Comparison of ENCODE assay signal across 8 cellular contexts in the genomic region with DNA sequence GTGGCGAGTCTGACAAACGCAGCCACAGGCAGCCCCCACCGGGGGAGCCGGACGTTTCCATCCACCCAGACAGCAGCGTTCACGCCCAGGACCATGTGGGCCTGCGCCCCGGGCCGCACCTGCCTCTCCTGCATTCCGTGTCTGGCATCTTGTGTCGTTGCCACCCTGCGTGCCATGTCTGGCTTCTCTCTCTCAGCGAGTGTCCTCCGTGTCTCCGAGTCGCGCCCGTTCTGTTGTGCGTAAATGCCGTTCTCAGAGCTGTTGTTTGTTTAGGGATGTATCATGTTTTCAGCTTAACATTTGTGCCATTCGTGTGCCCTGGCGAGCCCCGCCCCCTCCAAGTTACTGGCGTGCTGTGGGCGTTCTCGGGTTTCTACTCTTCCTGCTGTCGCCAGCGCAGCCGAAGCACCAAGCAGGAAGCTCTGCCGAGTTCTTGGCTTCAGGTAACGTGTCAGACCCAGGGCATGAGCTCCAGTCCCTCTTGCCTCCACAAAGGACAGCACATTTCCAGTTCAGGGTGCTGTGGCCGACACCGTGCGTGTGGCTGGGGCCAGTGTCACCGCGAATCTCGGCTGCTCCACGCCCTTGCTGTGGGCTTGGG. TPM values are rescaled to one million over a fixed set of nuclear protein-coding genes. Genes with fewer than 3 reads are reported as not detected.
DNase-seq lines count a peak whose midpoint lies in the region; ATAC-seq lines count a peak whose summit lies in the region.

No MANE protein-coding gene starts in this region.

- no peaks in the 10 kb centered on the region for H3K9me3 Mint-ChIP-seq in activated CD8-positive, alpha-beta T cell treated with anti-CD3 and anti-CD28 coated beads, Interleukin-2, amount 10 ng/mL, durations not matched to agents 7 days and 5 days (ENCODE audit: insufficient read depth)

- H2BK120ac ChIP-seq in neuronal stem cell (ENCODE audit: low read depth, low read length), result no peak overlapping the region

- H3K4me3 ChIP-seq in neuronal stem cell (ENCODE audit: low read length in 2 of 2), result peak overlapping the region in 1 of 2 donors; percentile 0

- no peak overlapping the region for H4K8ac ChIP-seq in neuronal stem cell (ENCODE audit: low read depth, low read length)

- no peak overlapping the region for H2AFZ ChIP-seq in neuronal stem cell (ENCODE audit: low read length)

- peak overlapping the region; percentile 30 for H2BK5ac ChIP-seq in neuronal stem cell (ENCODE audit: low read length)

- no peaks in the 10 kb centered on the region for H3K36me3 Mint-ChIP-seq in activated CD8-positive, alpha-beta T cell treated with anti-CD3 and anti-CD28 coated beads, Interleukin-2, amount 10 ng/mL, durations not matched to agents 7 days and 5 days (ENCODE audit: low read depth)

- no peak overlapping the region for H3K27ac ChIP-seq in neuronal stem cell (replicated peaks; ENCODE audit: low read length)

- WGBS in neuronal stem cell (ENCODE audit: extremely low coverage in 2 of 2, insufficient read length in 2 of 2, insufficient replicate concordance in 1 of 2), 2 donors, result no CpG with 5 or more reads among the region's 39 CpGs

- POLR2A ChIA-PET in activated CD8-positive, alpha-beta T cell treated with anti-CD3 and anti-CD28 coated beads, Interleukin-2, amount 10 ng/mL, durations not matched to agents 7 days and 5 days (lab: Charles Lee), result interaction anchor here (1.8 to 2.0 kb wide), 2 partner anchors 9 to 10 kb away, joined by 5 to 6 read pairs; no protein-coding TSS in a partner anchor

- H3K36me3 ChIP-seq in neuronal stem cell (replicated peaks in 1 of 2; ENCODE audit: control insufficient read depth in 2 of 2, insufficient read depth in 2 of 2, low read length in 2 of 2), result no peaks in the 10 kb centered on the region

- H3K4me3 Mint-ChIP-seq in activated CD8-positive, alpha-beta T cell treated with anti-CD3 and anti-CD28 coated beads, Interleukin-2, amount 10 ng/mL, durations not matched to agents 7 days and 5 days, result peak overlapping the region; percentile 49

- DNase-seq in DMS53 treated with DMSO at 0.1 percent for 48 hours (lab: John Stamatoyannopoulos, UW; ENCODE audit: unreplicated experiment) (peak; percentile 57), NCI-H2029 treated with DMSO at 0.1 percent for 48 hours (lab: John Stamatoyannopoulos, UW) (peak; percentile 52), neuronal stem cell (ENCODE audit: low spot score) (no peak), GM03348 (ENCODE audit: low spot score) (no peak)
- peak; percentile 61 for DNase-seq in activated CD8-positive, alpha-beta T cell treated with anti-CD3 and anti-CD28 coated beads, Interleukin-2, amount 10 ng/mL, durations not matched to agents 7 days and 5 days

- no peak overlapping the region for H3K14ac ChIP-seq in neuronal stem cell (ENCODE audit: low read length)

- no peak overlapping the region for H3K4me2 ChIP-seq in neuronal stem cell (ENCODE audit: insufficient read depth, low read length, poor library complexity, severe bottlenecking)

- peak overlapping the region; percentile 64 for H3K9ac ChIP-seq in neuronal stem cell (ENCODE audit: low read depth, low read length, poor library complexity)

- H4K91ac ChIP-seq in neuronal stem cell (ENCODE audit: low read depth, low read length, poor library complexity), result no peak overlapping the region

- H3K27ac Mint-ChIP-seq in activated CD8-positive, alpha-beta T cell treated with anti-CD3 and anti-CD28 coated beads, Interleukin-2, amount 10 ng/mL, durations not matched to agents 7 days and 5 days, result peak overlapping the region; percentile 91

- peaks cover 40% of the 10 kb centered on the region for H3K4me1 Mint-ChIP-seq in activated CD8-positive, alpha-beta T cell treated with anti-CD3 and anti-CD28 coated beads, Interleukin-2, amount 10 ng/mL, durations not matched to agents 7 days and 5 days (ENCODE audit: low read depth)

- ATAC-seq in activated CD8-positive, alpha-beta T cell treated with anti-CD3 and anti-CD28 coated beads, Interleukin-2, amount 10 ng/mL, durations not matched to agents 7 days and 5 days, result peak; percentile 54
- ATAC-seq in HG03139 (IDR thresholded peaks at IDR 0.05; ENCODE audit: unreplicated experiment) (no peak), GM18868 (IDR thresholded peaks at IDR 0.05; ENCODE audit: unreplicated experiment) (no peak), GM19328 (IDR thresholded peaks at IDR 0.05; ENCODE audit: unreplicated experiment) (no peak)

- H3K4ac ChIP-seq in neuronal stem cell (ENCODE audit: low read length), result no peak overlapping the region

- peak overlapping the region; percentile 67 for H3K18ac ChIP-seq in neuronal stem cell (ENCODE audit: low read length)

- H2AK5ac ChIP-seq in neuronal stem cell (ENCODE audit: low read depth, low read length), result no peak overlapping the region

- peaks cover 0 to 8% of the 10 kb centered on the region in 2 donors for H3K9me3 ChIP-seq in neuronal stem cell (replicated peaks in 1 of 2; ENCODE audit: control insufficient read depth in 2 of 2, insufficient read depth in 1 of 2, low read depth in 1 of 2, low read length in 2 of 2)

- H3K79me1 ChIP-seq in neuronal stem cell (ENCODE audit: low read depth, low read length), result peaks cover 2% of the 10 kb centered on the region

- H3K27me3 Mint-ChIP-seq in activated CD8-positive, alpha-beta T cell treated with anti-CD3 and anti-CD28 coated beads, Interleukin-2, amount 10 ng/mL, durations not matched to agents 7 days and 5 days (ENCODE audit: low read depth), result peaks cover 14% of the 10 kb centered on the region

- peak overlapping the region; percentile 3 for H2BK15ac ChIP-seq in neuronal stem cell (ENCODE audit: low read length)

- peak overlapping the region; percentile 50 for H2BK12ac ChIP-seq in neuronal stem cell (ENCODE audit: low read length)

- CTCF ChIA-PET in activated CD8-positive, alpha-beta T cell treated with anti-CD3 and anti-CD28 coated beads, Interleukin-2, amount 10 ng/mL, durations not matched to agents 7 days and 5 days (lab: Charles Lee), result interaction anchor here (1.2 to 1.4 kb wide), 2 partner anchors 10 to 41 kb away, joined by 3 to 4 read pairs; no protein-coding TSS in a partner anchor

- peaks cover 0 to 46% (median 7%) of the 10 kb centered on the region in 3 experiments for H3K27me3 ChIP-seq in neuronal stem cell (ENCODE audit: control insufficient read depth in 3 of 3, insufficient read depth in 3 of 3, low read depth in 1 of 3, low read length in 3 of 3)

- H3K23ac ChIP-seq in neuronal stem cell (ENCODE audit: low read depth, low read length, poor library complexity), result peak overlapping the region; percentile 20

- peaks cover 4 to 11% of the 10 kb centered on the region in 2 donors for H3K4me1 ChIP-seq in neuronal stem cell (ENCODE audit: control insufficient read depth in 2 of 2, insufficient read depth in 1 of 2, low read depth in 1 of 2, low read length in 2 of 2)

RNA-seq across cellular contexts. Expression of gene NOC4L, which starts 34.6 kb away (rescaled TPM):
- 10 to 100 TPM; 32.8 to 34.4 TPM for total RNA-seq in activated CD8-positive, alpha-beta T cell treated with anti-CD3 and anti-CD28 coated beads, Interleukin-2, amount 10 ng/mL, durations not matched to agents 7 days and 5 days
- polyA plus RNA-seq in neuronal stem cell (2013, experiment 1 of 2), result 24.2 TPM
- 24.1 TPM for polyA plus RNA-seq in neuronal stem cell (2013, experiment 2 of 2)

RNA-seq across cellular contexts. Expression of gene DDX51, which starts 34.8 kb away (rescaled TPM):
- 10 to 100 TPM; 27.6 to 28.4 TPM for total RNA-seq in activated CD8-positive, alpha-beta T cell treated with anti-CD3 and anti-CD28 coated beads, Interleukin-2, amount 10 ng/mL, durations not matched to agents 7 days and 5 days
- 8.5 TPM for polyA plus RNA-seq in neuronal stem cell (2013, experiment 1 of 2)
- 8.6 TPM for polyA plus RNA-seq in neuronal stem cell (2013, experiment 2 of 2)

Comparison
In these comparisons a context has a peak if more than half of its experiments do, and no peak if none do; other contexts are left out.
1. DNase-seq: peak in DMS53 treated with DMSO at 0.1 percent for 48 hours (single experiment), NCI-H2029 treated with DMSO at 0.1 percent for 48 hours (single experiment) and activated CD8-positive, alpha-beta T cell treated with anti-CD3 and anti-CD28 coated beads, Interleukin-2, amount 10 ng/mL, durations not matched to agents 7 days and 5 days (single experiment); none in neuronal stem cell (single experiment) and GM03348 (single experiment).